8 cellular contexts compared by ENCODE assay signal in genomic region chr19:1406818-1407661, GRCh38. TPM values are rescaled to one million over a fixed set of nuclear protein-coding genes. Genes with fewer than 3 reads are reported as not detected.
DNase-seq lines count a peak whose midpoint lies in the region; ATAC-seq and TF ChIP-seq lines count a peak whose summit lies in the region.

TSS of gene DAZAP1 (plus strand) at chr19:1407586. CDS start at chr19:1407774, 188 bp downstream.

- peaks cover 65 to 79% (median 75%) of the 10 kb centered on the region in 10 experiments for H3K4me1 ChIP-seq in BLaER1 treated with 17β-estradiol and CSF1 and Interleukin-3, amounts not matched to agents 10 nM and 100 nM
- H3K4me1 ChIP-seq in left lung = peaks cover 35 to 67% of the 10 kb centered on the region in 2 donors

- peaks cover 14 to 34% (median 31%) of the 10 kb centered on the region in 11 experiments; a peak in 21 of 22 replicates for H3K36me3 ChIP-seq in BLaER1 treated with 17β-estradiol and CSF1 and Interleukin-3, amounts not matched to agents 10 nM and 100 nM
- peaks cover 0 to 7% of the 10 kb centered on the region in 2 donors for H3K36me3 ChIP-seq in left lung

- peak within 1 kb of the TSS; percentile 100 for H3K9ac ChIP-seq in BLaER1 treated with 17β-estradiol and CSF1 and Interleukin-3, amounts not matched to agents 10 nM and 100 nM

- ATAC-seq in GM19328 (IDR thresholded peaks at IDR 0.05; ENCODE audit: unreplicated experiment) = peak; percentile 74
- peak; percentile 68 for ATAC-seq in HG03520 (IDR thresholded peaks at IDR 0.05; ENCODE audit: unreplicated experiment)
- ATAC-seq in left lung = peak; percentile 89

- H3K9me3 ChIP-seq in BLaER1 treated with 17β-estradiol and CSF1 and Interleukin-3, amounts not matched to agents 10 nM and 100 nM (replicated peaks in 1 of 11) = no peaks in the 10 kb centered on the region
- H3K9me3 ChIP-seq in left lung = no peaks in the 10 kb centered on the region

- peak within 1 kb of the TSS; percentile 98 to 100 (median 100) for H3K27ac ChIP-seq in BLaER1 treated with 17β-estradiol and CSF1 and Interleukin-3, amounts not matched to agents 10 nM and 100 nM
- H3K27ac ChIP-seq in left lung = peak within 1 kb of the TSS; percentile 90 to 94

- no peaks in the 10 kb centered on the region for H3K27me3 ChIP-seq in BLaER1 treated with 17β-estradiol and CSF1 and Interleukin-3, amounts not matched to agents 10 nM and 100 nM
- peaks cover 0 to 21% of the 10 kb centered on the region in 2 donors for H3K27me3 ChIP-seq in left lung

- intact Hi-C loops in left lung (cut with DNase I) = no loop called here

- no peak for TF ChIP-seq CTCF in left lung (IDR thresholded peaks at IDR 0.05)

- DNase-seq in NCI-H69 (lab: John Stamatoyannopoulos, UW) (peak; percentile 100), dedifferentiated amniotic fluid mesenchymal stem cell (ENCODE audit: extremely low spot score) (peak; percentile 98), left lung (peak; percentile 99 to 100)
- DNase-seq in activated CD4-positive, alpha-beta T cell treated with anti-CD3 and anti-CD28 coated beads, Interleukin-2, amount 50 U/mL, for 1 hour = peak; percentile 99
- peak; percentile 99 for DNase-seq in stimulated activated CD4-positive, alpha-beta T cell treated with anti-CD3 and anti-CD28 coated beads, Interleukin-2, amount 100 ng/mL, for 48 hours

- H4K20me1 ChIP-seq in BLaER1 treated with 17β-estradiol and CSF1 and Interleukin-3, amounts not matched to agents 10 nM and 100 nM = peaks cover 36 to 40% (median 37%) of the 10 kb centered on the region in 11 experiments

- peak within 1 kb of the TSS; percentile 95 to 100 (median 100) for H3K4me3 ChIP-seq in BLaER1 treated with 17β-estradiol and CSF1 and Interleukin-3, amounts not matched to agents 10 nM and 100 nM
- peak within 1 kb of the TSS; percentile 91 to 97 for H3K4me3 ChIP-seq in left lung

- peak within 1 kb of the TSS; percentile 94 to 99 (median 96) for H3K4me2 ChIP-seq in BLaER1 treated with 17β-estradiol and CSF1 and Interleukin-3, amounts not matched to agents 10 nM and 100 nM

RNA-seq across cellular contexts. Expression of gene DAZAP1, which starts in this region (rescaled TPM):
- total RNA-seq in left lung = 100 to 1,000 TPM in 1 of 2 donors, 10 to 100 TPM in 1; 87.6 to 132 TPM

Comparison
In these comparisons a context has a peak if more than half of its experiments do, and no peak if none do; other contexts are left out.
1. Peak in every context shown above with its lines: DNase-seq, ATAC-seq, H3K4me3 ChIP-seq and H3K27ac ChIP-seq.